1 cellular context compared by ENCODE assay signal in the genomic region with DNA sequence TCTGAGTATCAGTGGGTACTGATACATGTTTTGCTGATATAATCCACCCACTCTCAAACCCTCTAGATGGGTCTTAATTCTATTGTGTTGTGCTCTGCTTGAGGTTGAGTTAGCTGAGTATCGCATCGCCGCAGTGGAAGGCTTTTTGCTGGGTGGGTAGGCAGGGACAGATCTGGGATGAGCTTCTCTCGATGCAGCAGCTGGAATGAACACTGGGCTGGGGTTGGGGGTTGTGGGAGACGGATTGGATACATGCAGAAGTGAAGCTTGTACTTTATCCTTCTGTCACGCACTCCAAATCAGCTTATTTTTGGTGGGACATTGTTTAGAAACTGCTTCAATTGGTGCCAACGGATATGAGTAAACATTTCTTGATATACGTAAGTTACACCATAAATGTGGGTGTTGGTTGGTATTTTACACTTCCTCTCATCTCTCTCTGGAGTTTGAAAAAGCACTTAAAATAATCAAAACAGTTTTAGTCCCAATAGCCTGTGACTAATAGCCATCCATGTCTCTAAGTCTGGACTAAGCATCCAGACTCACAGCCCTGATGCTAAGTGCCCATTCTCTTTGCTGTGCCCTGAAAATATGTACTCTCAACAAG.
TF ChIP-seq lines count a peak whose summit lies in the region.

No MANE protein-coding gene starts in this region.

TF ChIP-seq in GM23338, 12 proteins besides CTCF, POLR2A, EP300 and RAD21:
- TF ChIP-seq ZNF462 (CRISPR knock-in tag; IDR thresholded peaks at IDR 0.05) (no peak), POLR2AphosphoS5 (IDR thresholded peaks at IDR 0.05; ENCODE audit: low read depth) (no peak), ZNF331 (CRISPR knock-in tag; IDR thresholded peaks at IDR 0.05; ENCODE audit: low read depth) (no peak), EZH2 (IDR thresholded peaks at IDR 0.05; ENCODE audit: low read depth, unreplicated experiment) (no peak), ZNF114 (CRISPR knock-in tag; IDR thresholded peaks at IDR 0.05) (no peak), JUNB (IDR thresholded peaks at IDR 0.05; ENCODE audit: unreplicated experiment) (no peak), REST (IDR thresholded peaks at IDR 0.05; ENCODE audit: unreplicated experiment) (no peak), CREB1 (CRISPR knock-in tag; IDR thresholded peaks at IDR 0.05; ENCODE audit: low read depth) (no peak), STAT1 (IDR thresholded peaks at IDR 0.05; ENCODE audit: unreplicated experiment) (no peak), EZH2phosphoT487 (IDR thresholded peaks at IDR 0.05; ENCODE audit: unreplicated experiment) (no peak), NANOG (IDR thresholded peaks at IDR 0.05; ENCODE audit: borderline replicate concordance) (no peak)
- TF ChIP-seq, protein P1, sequence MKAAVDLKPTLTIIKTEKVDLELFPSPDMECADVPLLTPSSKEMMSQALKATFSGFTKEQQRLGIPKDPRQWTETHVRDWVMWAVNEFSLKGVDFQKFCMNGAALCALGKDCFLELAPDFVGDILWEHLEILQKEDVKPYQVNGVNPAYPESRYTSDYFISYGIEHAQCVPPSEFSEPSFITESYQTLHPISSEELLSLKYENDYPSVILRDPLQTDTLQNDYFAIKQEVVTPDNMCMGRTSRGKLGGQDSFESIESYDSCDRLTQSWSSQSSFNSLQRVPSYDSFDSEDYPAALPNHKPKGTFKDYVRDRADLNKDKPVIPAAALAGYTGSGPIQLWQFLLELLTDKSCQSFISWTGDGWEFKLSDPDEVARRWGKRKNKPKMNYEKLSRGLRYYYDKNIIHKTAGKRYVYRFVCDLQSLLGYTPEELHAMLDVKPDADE (IDR thresholded peaks at IDR 0.05) = no peak
